ENCODE assay signal across 22 cellular contexts in genomic region chr2:115386465-115386864, GRCh38.
"Had no signal": no experiment of that assay in that cellular context is flagged by ENCODE, and none has a peak within 500 bp of the region (broad histone marks: within the 10 kb centered on the region; RNA-seq: fewer than 3 reads in every experiment).

No MANE protein-coding gene starts in this region.

- H3K4me1 ChIP-seq: left lung, neural progenitor cell, parathyroid adenoma, right lobe of liver, suprapubic skin, upper lobe of right lung, uterus had no signal

- H3K9me3 ChIP-seq: right lobe of liver, upper lobe of right lung, uterus had no signal

- H2AFZ ChIP-seq: neural progenitor cell, parathyroid adenoma had no signal

- H3K27ac ChIP-seq: coronary artery, left lung, neural progenitor cell, parathyroid adenoma, right lobe of liver, suprapubic skin, transverse colon, upper lobe of right lung, uterus had no signal

- DNase-seq: dermis blood vessel endothelial cell; effector memory CD8-positive, alpha-beta T cell; head of caudate nucleus; kidney; left lung; mesenchymal stem cell; midbrain; naive thymus-derived CD4-positive, alpha-beta T cell; right lobe of liver; small intestine; stimulated activated CD4-positive, alpha-beta T cell treated with anti-CD3 and anti-CD28 coated beads, Interleukin-15, amount 100 ng/mL, for 24 hours; stimulated activated CD4-positive, alpha-beta T cell treated with anti-CD3 and anti-CD28 coated beads, Interleukin-2, amount 100 ng/mL, for 48 hours; stimulated activated naive CD4-positive, alpha-beta T cell; stimulated activated naive CD8-positive, alpha-beta T cell treated with anti-CD3 and anti-CD28 coated beads, Interleukin-15, amount 100 ng/mL, for 72 hours; transverse colon; upper lobe of right lung; uterus had no signal

- H3K9ac ChIP-seq: neural progenitor cell, parathyroid adenoma had no signal

- H3K36me3 ChIP-seq: left lung, neural progenitor cell, right lobe of liver, suprapubic skin, transverse colon, upper lobe of right lung, uterus had no signal

- H3K79me2 ChIP-seq: parathyroid adenoma had no signal

- H3K27me3 ChIP-seq: left lung, neural progenitor cell, right lobe of liver, suprapubic skin, transverse colon, upper lobe of right lung, uterus had no signal

- H3K4me2 ChIP-seq: neural progenitor cell had no signal

- H3K4me3 ChIP-seq: coronary artery, left lung, neural progenitor cell, right lobe of liver, suprapubic skin, transverse colon, upper lobe of right lung, uterus had no signal

- FAIRE-seq: frontal cortex, kidney, small intestine had no signal
